ENCODE assay signal across 1 cellular context in the genomic region with DNA sequence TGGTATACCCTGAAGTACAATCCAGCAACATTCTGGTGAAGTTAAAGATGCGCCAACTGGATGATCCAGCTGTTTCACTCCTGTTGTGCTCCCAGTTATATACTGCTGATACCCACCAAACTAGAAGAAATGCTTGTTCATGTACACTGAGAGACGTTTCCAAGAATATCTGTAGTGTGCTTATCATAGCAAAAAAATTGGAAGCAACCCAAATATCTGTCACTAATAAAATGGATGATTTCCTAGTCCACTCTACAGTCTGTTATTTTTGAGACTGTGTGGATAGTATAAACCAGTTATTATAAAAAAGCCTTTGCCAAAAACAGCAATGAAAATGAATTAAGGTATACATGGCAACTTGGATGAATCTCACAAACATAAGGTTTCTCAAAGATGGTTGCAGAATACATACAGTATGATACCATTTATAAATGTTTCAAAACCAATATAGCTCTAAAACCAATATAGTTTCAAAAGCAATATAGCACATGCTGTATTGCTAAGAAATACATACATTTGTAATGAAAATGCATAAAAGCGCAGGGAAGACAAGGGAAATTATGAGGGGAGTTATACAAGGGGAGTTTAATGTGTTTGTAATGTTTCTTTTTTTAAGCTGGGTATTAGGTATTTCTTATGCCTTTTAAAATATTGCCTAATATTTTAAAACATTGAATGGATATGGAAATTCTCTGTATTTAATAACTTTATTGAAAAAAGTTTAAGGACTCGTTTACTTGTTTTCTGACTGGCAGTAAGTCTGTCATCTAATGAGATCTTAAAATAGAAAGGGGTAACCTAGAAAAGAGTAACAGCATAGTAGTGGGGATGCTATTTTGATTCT.
TF ChIP-seq lines count a peak whose summit lies in the region.

No MANE protein-coding gene starts in this region.

TF ChIP-seq in endothelial cell of umbilical vein, 7 proteins besides CTCF, POLR2A, EP300 and RAD21:
- TF ChIP-seq JUN (IDR thresholded peaks at IDR 0.05; ENCODE audit: borderline replicate concordance, insufficient read depth, insufficient read length, low read depth): no peak
- TF ChIP-seq POLR2AphosphoS5 (IDR thresholded peaks at IDR 0.05; ENCODE audit: insufficient read depth, low read depth, low read length): no peak
- no peak for TF ChIP-seq FOS (IDR thresholded peaks at IDR 0.05; ENCODE audit: borderline replicate concordance, insufficient read depth, low read length)
- no peak for TF ChIP-seq MYC (IDR thresholded peaks at IDR 0.05; ENCODE audit: low read depth, low read length)
- TF ChIP-seq GATA2 (IDR thresholded peaks at IDR 0.05; ENCODE audit: insufficient read depth, insufficient read length, low read depth, low read length): no peak
- no peak for TF ChIP-seq EZH2 (IDR thresholded peaks at IDR 0.05; ENCODE audit: borderline replicate concordance, low read depth, low read length, severe bottlenecking)
- TF ChIP-seq, protein P1, sequence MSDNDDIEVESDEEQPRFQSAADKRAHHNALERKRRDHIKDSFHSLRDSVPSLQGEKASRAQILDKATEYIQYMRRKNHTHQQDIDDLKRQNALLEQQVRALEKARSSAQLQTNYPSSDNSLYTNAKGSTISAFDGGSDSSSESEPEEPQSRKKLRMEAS (IDR thresholded peaks at IDR 0.05; ENCODE audit: insufficient read depth, insufficient read length): no peak
